23 cellular contexts compared by ENCODE assay signal in genomic region chr11:66062408-66062807, GRCh38. TPM values are rescaled to one million over a fixed set of nuclear protein-coding genes. Genes with fewer than 3 reads are reported as not detected.
A peak's percentile ranks its signal among the peaks of the same experiment; 100 is the strongest.
DNase-seq lines count a peak whose midpoint lies in the region; ATAC-seq, FAIRE-seq and TF ChIP-seq lines count a peak whose summit lies in the region.
"Had no signal": no experiment of that assay in that cellular context is flagged by ENCODE, and none has a peak within 500 bp of the region (broad histone marks: within the 10 kb centered on the region; RNA-seq: fewer than 3 reads in every experiment).

No MANE protein-coding gene starts in this region.

- DNase-seq in activated T-cell treated with anti-CD3 and anti-CD28 coated beads, Interleukin-2, amount 50 U/mL, for 24 hours, result no peak
- no peak for DNase-seq in activated T-cell treated with anti-CD3 and anti-CD28 coated beads for 4 hours
- DNase-seq in T-helper 17 cell, result no peak
- no peak for DNase-seq in activated naive CD8-positive, alpha-beta T cell treated with anti-CD3 and anti-CD28 coated beads, Interleukin-2, amount 50 U/mL, for 24 hours
- no peak for DNase-seq in NCI-H345 (lab: John Stamatoyannopoulos, UW)
- DNase-seq in gastrocnemius medialis, result no peak
- no peak for DNase-seq in GM12892 (ENCODE audit: insufficient read length)
- DNase-seq: CD8-positive, alpha-beta memory T cell; DMS79; NCI-H1417; NCI-H1930; NCI-H2171; NCI-H446 treated with DMSO at 0.1 percent for 48 hours; NCI-H774; PC-3; SJCRH30 had no signal

- no peak for ATAC-seq in T-helper 17 cell
- no peak for ATAC-seq in activated naive CD8-positive, alpha-beta T cell treated with anti-CD3 and anti-CD28 coated beads, Interleukin-2, amount 50 U/mL, for 24 hours
- ATAC-seq in gastrocnemius medialis, result no peak
- ATAC-seq: PC-3 had no signal

- H3K9me3 Mint-ChIP-seq in activated T-cell treated with anti-CD3 and anti-CD28 coated beads, Interleukin-2, amount 50 U/mL, for 24 hours, result no peaks in the 10 kb centered on the region
- H3K9me3 Mint-ChIP-seq in activated naive CD8-positive, alpha-beta T cell treated with anti-CD3 and anti-CD28 coated beads, Interleukin-2, amount 50 U/mL, for 24 hours, result no peaks in the 10 kb centered on the region
- H3K9me3 Mint-ChIP-seq: CD8-positive, alpha-beta memory T cell; IgD-negative memory B cell had no signal

- no peak overlapping the region for H3K4me3 ChIP-seq in gastrocnemius medialis
- H3K4me3 ChIP-seq: BLaER1 treated with 17β-estradiol and CSF1 and Interleukin-3, amounts not matched to agents 10 nM and 100 nM; SJCRH30 had no signal

- H3K4me1 Mint-ChIP-seq in activated T-cell treated with anti-CD3 and anti-CD28 coated beads, Interleukin-2, amount 50 U/mL, for 24 hours (ENCODE audit: low read depth), result peaks cover 72% of the 10 kb centered on the region
- H3K4me1 Mint-ChIP-seq in T-helper 17 cell, result peaks cover 31% of the 10 kb centered on the region
- peaks cover 58% of the 10 kb centered on the region for H3K4me1 Mint-ChIP-seq in activated naive CD8-positive, alpha-beta T cell treated with anti-CD3 and anti-CD28 coated beads, Interleukin-2, amount 50 U/mL, for 24 hours

- no peaks in the 10 kb centered on the region for H3K27me3 ChIP-seq in gastrocnemius medialis
- H3K27me3 ChIP-seq: BLaER1 treated with 17β-estradiol and CSF1 and Interleukin-3, amounts not matched to agents 10 nM and 100 nM; SJCRH30 had no signal

- TF ChIP-seq CTCF in gastrocnemius medialis (IDR thresholded peaks at IDR 0.05 in 4 of 5, conservative IDR thresholded peaks at IDR 0.05 in 1 of 5), result no peak

- H3K4me3 Mint-ChIP-seq in activated T-cell treated with anti-CD3 and anti-CD28 coated beads, Interleukin-2, amount 50 U/mL, for 24 hours, result no peak overlapping the region
- no peak overlapping the region for H3K4me3 Mint-ChIP-seq in T-helper 17 cell
- no peak overlapping the region for H3K4me3 Mint-ChIP-seq in activated naive CD8-positive, alpha-beta T cell treated with anti-CD3 and anti-CD28 coated beads, Interleukin-2, amount 50 U/mL, for 24 hours

- TF ChIP-seq POLR2A in gastrocnemius medialis (IDR thresholded peaks at IDR 0.05) (no peak), GM12892 (IDR thresholded peaks at IDR 0.05; ENCODE audit: low read depth, low read length) (no peak)

- in situ Hi-C loops in gastrocnemius medialis (cut with MboI; ENCODE audit: low sequenced_read_pairs in 4 of 4), result no loop called here

- peaks cover 3 to 94% of the 10 kb centered on the region in 2 donors for H3K36me3 ChIP-seq in gastrocnemius medialis

- H3K9me3 ChIP-seq in T-helper 17 cell (ENCODE audit: control insufficient read depth, low read length, poor library complexity, severe bottlenecking), result no peaks in the 10 kb centered on the region
- no peaks in the 10 kb centered on the region for H3K9me3 ChIP-seq in gastrocnemius medialis
- H3K9me3 ChIP-seq: BLaER1 treated with 17β-estradiol and CSF1 and Interleukin-3, amounts not matched to agents 10 nM and 100 nM; SJCRH30 had no signal

- H3K27me3 Mint-ChIP-seq in activated T-cell treated with anti-CD3 and anti-CD28 coated beads, Interleukin-2, amount 50 U/mL, for 24 hours, result no peaks in the 10 kb centered on the region
- H3K27me3 Mint-ChIP-seq in T-helper 17 cell, result no peaks in the 10 kb centered on the region
- no peaks in the 10 kb centered on the region for H3K27me3 Mint-ChIP-seq in activated naive CD8-positive, alpha-beta T cell treated with anti-CD3 and anti-CD28 coated beads, Interleukin-2, amount 50 U/mL, for 24 hours
- H3K27me3 Mint-ChIP-seq: CD8-positive, alpha-beta memory T cell; IgD-negative memory B cell had no signal

- peak overlapping the region in 1 of 4 donors; percentile 7 for H3K27ac ChIP-seq in gastrocnemius medialis
- H3K27ac ChIP-seq: BLaER1 treated with 17β-estradiol and CSF1 and Interleukin-3, amounts not matched to agents 10 nM and 100 nM; SJCRH30 had no signal

- H3K4me1 ChIP-seq in gastrocnemius medialis, result no peaks in the 10 kb centered on the region
- H3K4me1 ChIP-seq: SJCRH30 had no signal

- peaks cover 97% of the 10 kb centered on the region for H3K36me3 Mint-ChIP-seq in activated T-cell treated with anti-CD3 and anti-CD28 coated beads, Interleukin-2, amount 50 U/mL, for 24 hours (ENCODE audit: low read depth)
- peaks cover 22% of the 10 kb centered on the region for H3K36me3 Mint-ChIP-seq in T-helper 17 cell (ENCODE audit: low read depth)
- peaks cover 84% of the 10 kb centered on the region for H3K36me3 Mint-ChIP-seq in activated naive CD8-positive, alpha-beta T cell treated with anti-CD3 and anti-CD28 coated beads, Interleukin-2, amount 50 U/mL, for 24 hours (ENCODE audit: low read depth)

- H3K27ac Mint-ChIP-seq in activated T-cell treated with anti-CD3 and anti-CD28 coated beads, Interleukin-2, amount 50 U/mL, for 24 hours, result peak overlapping the region; percentile 87
- H3K27ac Mint-ChIP-seq in T-helper 17 cell, result peak overlapping the region; percentile 59
- H3K27ac Mint-ChIP-seq in activated naive CD8-positive, alpha-beta T cell treated with anti-CD3 and anti-CD28 coated beads, Interleukin-2, amount 50 U/mL, for 24 hours, result peak overlapping the region; percentile 73
- H3K27ac Mint-ChIP-seq: IgD-negative memory B cell had no signal

- FAIRE-seq in G401.6 (lab: Jason Lieb, UNC) (peak; percentile 44), GM12892 (lab: Jason Lieb, UNC) (no peak)
- FAIRE-seq: D721Med had no signal

- intact Hi-C loops in gastrocnemius medialis (cut with DNase I; ENCODE audit: low total_unique reads), result no loop called here

RNA-seq across cellular contexts. Expression of gene PACS1, which starts 7.7 kb away (rescaled TPM):
- total RNA-seq in T-helper 17 cell (100 to 1,000 TPM; 215 to 227 TPM), gastrocnemius medialis (10 to 100 TPM in 3 of 4 donors, 1 to 10 TPM in 1; 6.6 to 20.4 (median 16.9) TPM)
- 45.4 TPM for polyA plus RNA-seq in GM12892 (2012; ENCODE audit: missing spikeins)

RNA-seq across cellular contexts. Expression of gene SF3B2, which starts 10.2 kb away (rescaled TPM):
- total RNA-seq in T-helper 17 cell, result 100 to 1,000 TPM; 187 to 208 TPM
- total RNA-seq in gastrocnemius medialis, result 100 to 1,000 TPM in 3 of 4 donors, 10 to 100 TPM in 1; 92.9 to 186 (median 124) TPM
- 134 TPM for polyA plus RNA-seq in GM12892 (2012; ENCODE audit: missing spikeins)

RNA-seq across cellular contexts. Expression of gene GAL3ST3, which starts 13.4 kb away (rescaled TPM):
- total RNA-seq in T-helper 17 cell (not detected), gastrocnemius medialis (under 1 TPM in 1 of 4 donors, not detected in 3; 0.12 TPM)
- not detected for polyA plus RNA-seq in GM12892 (2012; ENCODE audit: missing spikeins)
- total RNA-seq: A172; CD8-positive, alpha-beta memory T cell; H4; HT-29; PC-3; SJCRH30 had no signal
- polyA plus RNA-seq: CD8-positive, alpha-beta memory T cell; IgD-negative memory B cell had no signal

RNA-seq across cellular contexts. Expression of gene CATSPER1, which starts 36.1 kb away (rescaled TPM):
- total RNA-seq in T-helper 17 cell, result not detected
- not detected for total RNA-seq in gastrocnemius medialis
- polyA plus RNA-seq in GM12892 (2012; ENCODE audit: missing spikeins), result not detected
- total RNA-seq: CD8-positive, alpha-beta memory T cell had no signal
- polyA plus RNA-seq: CD8-positive, alpha-beta memory T cell; IgD-negative memory B cell had no signal

RNA-seq across cellular contexts. Expression of gene CST6, which starts 50.6 kb away (rescaled TPM):
- total RNA-seq in T-helper 17 cell, result not detected
- total RNA-seq in gastrocnemius medialis, result 1 to 10 TPM in 2 of 4 donors, under 1 TPM in 1, not detected in 1; 0.71 to 6.0 (median 3.1) TPM
- not detected for polyA plus RNA-seq in GM12892 (2012; ENCODE audit: missing spikeins)
- total RNA-seq: A172; CD8-positive, alpha-beta memory T cell; H4; SJCRH30 had no signal
- polyA plus RNA-seq: CD8-positive, alpha-beta memory T cell; IgD-negative memory B cell had no signal

Comparison
In these comparisons a context has a peak if more than half of its experiments do, and no peak if none do; other contexts are left out.
1. RNA of gene PACS1, which starts 7.7 kb away (total RNA-seq): 215 to 227 TPM in T-helper 17 cell; 6.6 to 20.4 TPM in gastrocnemius medialis; every median in the first group is over 10 times any median in the second.
2. Peak in every context shown above with its lines, with median percentiles within 50 percentile points of each other: H3K27ac Mint-ChIP-seq.